In genomic region chr13:84940167-84940566, GRCh38 we compare ENCODE assay signal across 25 cellular contexts.
"Had no signal": no experiment of that assay in that cellular context is flagged by ENCODE, and none has a peak within 500 bp of the region (broad histone marks: within the 10 kb centered on the region; RNA-seq: fewer than 3 reads in every experiment).

No MANE protein-coding gene starts in this region.

- H3K4me3 ChIP-seq: colonic mucosa, coronary artery, esophagus muscularis mucosa, esophagus squamous epithelium, gastrocnemius medialis, gastroesophageal sphincter, heart left ventricle, heart right ventricle had no signal

- DNase-seq: colonic mucosa; cortex of kidney; dermis blood vessel endothelial cell; dorsolateral prefrontal cortex; effector CD4-positive, alpha-beta T cell; effector CD8-positive, alpha-beta T cell; effector memory CD4-positive, alpha-beta T cell; effector memory CD8-positive, alpha-beta T cell; endodermal cell; erythroblast; esophagus squamous epithelium; foreskin fibroblast; foreskin keratinocyte; foreskin melanocyte; gastrocnemius medialis; glutamatergic neuron; heart left ventricle; heart right ventricle had no signal

- H3K36me3 ChIP-seq: colonic mucosa, esophagus muscularis mucosa, esophagus squamous epithelium, gastrocnemius medialis, gastroesophageal sphincter, heart left ventricle, heart right ventricle had no signal

- H3K27ac ChIP-seq: colonic mucosa, coronary artery, dorsolateral prefrontal cortex, epithelial cell of prostate, esophagus muscularis mucosa, esophagus squamous epithelium, foreskin keratinocyte, gastrocnemius medialis, gastroesophageal sphincter, heart left ventricle, heart right ventricle had no signal

- H3K9me3 ChIP-seq: colonic mucosa, esophagus muscularis mucosa, esophagus squamous epithelium, gastrocnemius medialis, gastroesophageal sphincter, heart left ventricle, heart right ventricle had no signal

- FAIRE-seq: colon, endometrium, endothelial cell of umbilical vein had no signal

- H3K4me1 ChIP-seq: colonic mucosa, esophagus muscularis mucosa, esophagus squamous epithelium, foreskin keratinocyte, gastrocnemius medialis, heart left ventricle, heart right ventricle had no signal
